Comparison of ENCODE assay signal across 26 cellular contexts in the genomic region with DNA sequence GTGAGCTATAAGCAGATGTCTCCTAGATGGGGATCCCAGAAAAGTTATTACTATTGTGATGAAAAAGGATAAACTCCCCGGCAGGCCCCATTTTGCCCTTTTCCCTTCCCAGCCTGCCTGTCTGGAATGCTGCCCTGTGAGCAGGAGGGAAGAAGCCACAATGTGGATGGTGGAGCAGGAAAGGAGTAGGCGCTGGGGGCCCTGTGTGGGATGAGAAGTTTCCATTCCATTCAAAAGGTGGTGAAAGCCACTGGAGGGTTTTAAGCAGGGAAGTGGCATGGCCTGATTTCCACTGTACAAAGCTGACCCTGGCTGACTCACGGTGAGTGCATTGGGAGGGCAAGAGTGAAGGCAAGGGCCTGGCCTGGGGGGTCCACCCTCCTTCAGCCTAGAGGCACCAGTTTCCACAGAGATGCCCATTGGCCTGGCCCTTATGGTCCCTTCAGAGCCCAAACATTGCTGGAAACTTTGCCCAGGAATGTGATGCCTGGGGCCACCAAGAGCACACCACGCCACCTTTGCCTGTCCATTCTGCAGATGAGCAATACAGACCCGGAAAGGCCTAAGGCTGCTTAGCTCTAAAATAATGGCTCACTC.
DNase-seq lines count a peak whose midpoint lies in the region; ATAC-seq and TF ChIP-seq lines count a peak whose summit lies in the region.
"Had no signal": no experiment of that assay in that cellular context is flagged by ENCODE, and none has a peak within 500 bp of the region (broad histone marks: within the 10 kb centered on the region; RNA-seq: fewer than 3 reads in every experiment).

No MANE protein-coding gene starts in this region.

- H3F3A ChIP-seq in PC-3 (ENCODE audit: low read length, unreplicated experiment): no peaks in the 10 kb centered on the region

- H3K27ac ChIP-seq in PC-3 (ENCODE audit: low read length): peak overlapping the region; percentile 65
- no peak overlapping the region for H3K27ac ChIP-seq in coronary artery
- H3K27ac ChIP-seq: 22Rv1; BLaER1 treated with 17β-estradiol and CSF1 and Interleukin-3, amounts not matched to agents 10 nM and 100 nM; HL-60 had no signal

- intact Hi-C loops in PC-3 (cut with micrococcal nuclease): no loop called here
- intact Hi-C loops in mucosa of descending colon (cut with DNase I, micrococcal nuclease): no loop called here

- H3K27ac Mint-ChIP-seq in activated CD8-positive, alpha-beta memory T cell treated with anti-CD3 and anti-CD28 coated beads, Interleukin-2, amount 10 ng/mL, durations not matched to agents 7 days and 5 days: no peak overlapping the region
- H3K27ac Mint-ChIP-seq: CD4-positive, alpha-beta memory T cell; HFFc6 had no signal

- no peaks in the 10 kb centered on the region for H3K79me2 ChIP-seq in PC-3 (ENCODE audit: low read length)

- H3K9me3 ChIP-seq in PC-3 (ENCODE audit: low read length): no peaks in the 10 kb centered on the region
- no peaks in the 10 kb centered on the region for H3K9me3 ChIP-seq in mucosa of descending colon
- H3K9me3 ChIP-seq: BLaER1 treated with 17β-estradiol and CSF1 and Interleukin-3, amounts not matched to agents 10 nM and 100 nM; Caco-2 had no signal

- H3K9me2 ChIP-seq in PC-3 (replicated peaks; ENCODE audit: low read length): no peaks in the 10 kb centered on the region

- H3K4me1 ChIP-seq in PC-3 (ENCODE audit: insufficient read depth, low read length): peaks cover 15% of the 10 kb centered on the region
- no peaks in the 10 kb centered on the region for H3K4me1 ChIP-seq in mucosa of descending colon (ENCODE audit: low read depth)
- H3K4me1 ChIP-seq: Caco-2 had no signal

- TF ChIP-seq CTCF in PC-3 (conservative IDR thresholded peaks at IDR 0.05; ENCODE audit: low read depth, low read length) (no peak), coronary artery (IDR thresholded peaks at IDR 0.05) (no peak), mucosa of descending colon (IDR thresholded peaks at IDR 0.05) (no peak)

- DNase-seq in activated CD8-positive, alpha-beta memory T cell treated with anti-CD3 and anti-CD28 coated beads for 24 hours: peak; percentile 33
- DNase-seq in activated CD8-positive, alpha-beta memory T cell treated with anti-CD3 and anti-CD28 coated beads, Interleukin-2, amount 10 ng/mL, durations not matched to agents 7 days and 5 days: no peak
- DNase-seq in PC-3 (peak; percentile 80), coronary artery (ENCODE audit: low spot score) (peak; percentile 49), HK-2 (ENCODE audit: unreplicated experiment) (no peak), mucosa of descending colon (no peak), NCI-H748 (lab: John Stamatoyannopoulos, UW; ENCODE audit: unreplicated experiment) (no peak)
- DNase-seq in stimulated activated CD8-positive, alpha-beta memory T cell treated with anti-CD3 and anti-CD28 coated beads, Interleukin-4, amount 100 ng/mL, for 48 hours: peak; percentile 3
- DNase-seq: ACHN; Caco-2; CD4-positive, alpha-beta memory T cell; DND-41; GDM1; H7; HFFc6; KBM-7; NCI-H1092 treated with DMSO at 0.1 percent for 48 hours; NCI-H1436 treated with DMSO at 0.1 percent for 48 hours; NCI-H2029; NCI-H345; NCI-H524; NCI-H82; Right ventricle myocardium superior had no signal

- ATAC-seq in activated CD8-positive, alpha-beta memory T cell treated with anti-CD3 and anti-CD28 coated beads, Interleukin-2, amount 10 ng/mL, durations not matched to agents 7 days and 5 days: no peak
- peak; percentile 13; the same call in 1 of the 2 replicates for ATAC-seq in PC-3
- no peak for ATAC-seq in mucosa of descending colon

- H2AFZ ChIP-seq in PC-3 (ENCODE audit: low read length): no peak overlapping the region

- H3K27me3 ChIP-seq in PC-3 (ENCODE audit: low read length): no peaks in the 10 kb centered on the region

- H3K4me3 ChIP-seq in PC-3 (ENCODE audit: low read length): no peak overlapping the region
- H3K4me3 ChIP-seq in coronary artery: no peak overlapping the region
- no peak overlapping the region for H3K4me3 ChIP-seq in mucosa of descending colon
- H3K4me3 ChIP-seq: BLaER1 treated with 17β-estradiol and CSF1 and Interleukin-3, amounts not matched to agents 10 nM and 100 nM had no signal

- peak overlapping the region; percentile 16; the same call in 1 of the 2 replicates for H3K4me2 ChIP-seq in PC-3 (ENCODE audit: low read length)

- no peak overlapping the region for H3K4me3 Mint-ChIP-seq in activated CD8-positive, alpha-beta memory T cell treated with anti-CD3 and anti-CD28 coated beads, Interleukin-2, amount 10 ng/mL, durations not matched to agents 7 days and 5 days
- H3K4me3 Mint-ChIP-seq: CD4-positive, alpha-beta memory T cell; HFFc6 had no signal

- H3K36me3 Mint-ChIP-seq in activated CD8-positive, alpha-beta memory T cell treated with anti-CD3 and anti-CD28 coated beads, Interleukin-2, amount 10 ng/mL, durations not matched to agents 7 days and 5 days: no peaks in the 10 kb centered on the region
- H3K36me3 Mint-ChIP-seq: CD4-positive, alpha-beta memory T cell had no signal

- no peaks in the 10 kb centered on the region for H4K20me1 ChIP-seq in PC-3 (ENCODE audit: low read length)

- CTCF ChIA-PET in activated CD8-positive, alpha-beta memory T cell treated with anti-CD3 and anti-CD28 coated beads, Interleukin-2, amount 10 ng/mL, durations not matched to agents 7 days and 5 days (lab: Charles Lee): no interaction called here
- CTCF ChIA-PET in PC-3 (lab: Charles Lee): no interaction called here

- no peaks in the 10 kb centered on the region for H3K4me1 Mint-ChIP-seq in activated CD8-positive, alpha-beta memory T cell treated with anti-CD3 and anti-CD28 coated beads, Interleukin-2, amount 10 ng/mL, durations not matched to agents 7 days and 5 days

- POLR2A ChIA-PET in PC-3 (lab: Charles Lee; ENCODE audit: unreplicated experiment): no interaction called here

- H3K9ac ChIP-seq in PC-3 (ENCODE audit: low read length): no peak overlapping the region
- H3K9ac ChIP-seq: BLaER1 treated with 17β-estradiol and CSF1 and Interleukin-3, amounts not matched to agents 10 nM and 100 nM had no signal

- no peaks in the 10 kb centered on the region for H3K9me3 Mint-ChIP-seq in activated CD8-positive, alpha-beta memory T cell treated with anti-CD3 and anti-CD28 coated beads, Interleukin-2, amount 10 ng/mL, durations not matched to agents 7 days and 5 days (ENCODE audit: low read depth)
- H3K9me3 Mint-ChIP-seq: CD4-positive, alpha-beta memory T cell; HFFc6 had no signal

- no peaks in the 10 kb centered on the region for H3K36me3 ChIP-seq in PC-3 (ENCODE audit: low read depth, low read length)
- H3K36me3 ChIP-seq in mucosa of descending colon (ENCODE audit: low read depth): no peaks in the 10 kb centered on the region
- H3K36me3 ChIP-seq: BLaER1 treated with 17β-estradiol and CSF1 and Interleukin-3, amounts not matched to agents 10 nM and 100 nM had no signal

- peaks cover 10% of the 10 kb centered on the region for H3K27me3 Mint-ChIP-seq in activated CD8-positive, alpha-beta memory T cell treated with anti-CD3 and anti-CD28 coated beads, Interleukin-2, amount 10 ng/mL, durations not matched to agents 7 days and 5 days
- H3K27me3 Mint-ChIP-seq: CD4-positive, alpha-beta memory T cell had no signal

- no TSS peak for BruUV-seq in PC-3 (replicated peaks; lab: Mats Ljungman, UMichigan)

Comparison
In these comparisons a context has a peak if more than half of its experiments do, and no peak if none do; other contexts are left out.
1. DNase-seq: peak in activated CD8-positive, alpha-beta memory T cell treated with anti-CD3 and anti-CD28 coated beads for 24 hours (single experiment), PC-3 (single experiment), coronary artery (single experiment) and stimulated activated CD8-positive, alpha-beta memory T cell treated with anti-CD3 and anti-CD28 coated beads, Interleukin-4, amount 100 ng/mL, for 48 hours (single experiment); none in activated CD8-positive, alpha-beta memory T cell treated with anti-CD3 and anti-CD28 coated beads, Interleukin-2, amount 10 ng/mL, durations not matched to agents 7 days and 5 days (single experiment), HK-2 (single experiment), mucosa of descending colon (0 of 3) and NCI-H748 (single experiment).